Comparison of ENCODE assay signal across 11 cellular contexts in the genomic region with DNA sequence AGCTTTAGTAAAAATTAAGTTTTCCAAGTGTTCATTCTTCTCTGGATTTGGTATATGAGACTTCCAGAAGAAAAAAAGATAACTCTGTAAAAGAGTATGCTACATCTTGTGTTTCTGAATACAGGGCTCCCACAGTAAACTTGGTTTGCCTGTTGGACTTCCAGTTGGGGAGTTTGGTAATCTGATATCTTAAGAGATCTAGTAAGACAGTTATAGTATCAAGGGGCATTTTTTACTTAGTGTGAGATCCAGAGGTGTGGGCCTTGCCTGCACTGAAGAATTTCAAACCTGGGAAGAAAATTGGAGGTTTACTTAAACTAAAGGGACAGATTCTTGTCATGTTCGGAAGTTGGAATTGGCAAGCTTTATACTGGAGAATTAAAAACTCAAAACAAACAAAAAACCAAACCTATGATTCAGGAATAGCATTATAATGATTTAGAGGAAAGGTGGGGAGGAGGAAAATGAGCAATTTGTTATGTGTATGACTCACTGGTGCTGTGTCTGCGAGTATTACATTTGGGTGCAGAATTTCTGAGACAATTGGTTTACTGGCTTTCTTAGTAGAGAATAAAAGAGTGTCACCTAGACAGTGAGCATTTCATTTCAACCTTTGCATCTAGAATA. TPM values are rescaled to one million over a fixed set of nuclear protein-coding genes. Genes with fewer than 3 reads are reported as not detected.
DNase-seq lines count a peak whose midpoint lies in the region; ATAC-seq and TF ChIP-seq lines count a peak whose summit lies in the region.
"Had no signal": no experiment of that assay in that cellular context is flagged by ENCODE, and none has a peak within 500 bp of the region (broad histone marks: within the 10 kb centered on the region; RNA-seq: fewer than 3 reads in every experiment).

No MANE protein-coding gene starts in this region.

- H3K4me1 ChIP-seq in HCT116 (ENCODE audit: control insufficient read depth in 1 of 2, insufficient read depth in 2 of 2, low read length in 2 of 2), result peaks cover 46 to 56% of the 10 kb centered on the region in 2 experiments
- peaks cover 92 to 100% (median 99%) of the 10 kb centered on the region in 4 donors for H3K4me1 ChIP-seq in esophagus muscularis mucosa
- H3K4me1 ChIP-seq in gastrocnemius medialis, result peaks cover 60 to 78% of the 10 kb centered on the region in 2 donors
- H3K4me1 ChIP-seq in right atrium auricular region, result peaks cover 0 to 95% of the 10 kb centered on the region in 2 donors

- BruUV-seq in HCT116 (replicated peaks; lab: Mats Ljungman, UMichigan), result no TSS peak

- intact Hi-C loops in HCT116 (cut with micrococcal nuclease) (no loop called here), esophagus muscularis mucosa (cut with DNase I) (no loop called here), gastrocnemius medialis (cut with DNase I; ENCODE audit: low total_unique reads) (loop anchor here (5.0 kb wide), 1 partner anchor 157 kb away; no protein-coding TSS in a partner anchor)

- TF ChIP-seq EP300 in esophagus muscularis mucosa (IDR thresholded peaks at IDR 0.05), result no peak

- H4K20me1 ChIP-seq in HCT116 (ENCODE audit: insufficient read depth), result no peaks in the 10 kb centered on the region

- H3K9me3 Mint-ChIP-seq in effector memory CD8-positive, alpha-beta T cell, result no peaks in the 10 kb centered on the region

- peak; percentile 66 for ATAC-seq in HCT116
- ATAC-seq in gastrocnemius medialis, result no peak
- no peak for ATAC-seq in effector memory CD8-positive, alpha-beta T cell (replicated peaks)

- DNase-seq in HCT116 (ENCODE audit: low read depth, low spot score), result no peak
- DNase-seq in RPMI7951 (ENCODE audit: low read depth), result peak; percentile 69
- no peak for DNase-seq in esophagus muscularis mucosa (ENCODE audit: extremely low spot score)
- DNase-seq in gastrocnemius medialis, result no peak
- no peak for DNase-seq in NCI-H1930 (lab: John Stamatoyannopoulos, UW)
- DNase-seq in GOT3 (lab: John Stamatoyannopoulos, UW), result no peak
- DNase-seq in effector memory CD8-positive, alpha-beta T cell, result no peak
- DNase-seq in right atrium auricular region (ENCODE audit: low spot score), result no peak
- DNase-seq: aorta; left cardiac atrium; stimulated activated CD4-positive, alpha-beta T cell treated with anti-CD3 and anti-CD28 coated beads, Interleukin-1b, Interleukin-23, amount 100 ng/mL, for 48 hours had no signal

- TF ChIP-seq POLR2A in HCT116 (IDR thresholded peaks at IDR 0.05; ENCODE audit: borderline replicate concordance, extremely low read depth, insufficient read depth, insufficient read length), result no peak
- no peak for TF ChIP-seq POLR2A in esophagus muscularis mucosa (IDR thresholded peaks at IDR 0.05; ENCODE audit: low read depth)
- TF ChIP-seq POLR2A in gastrocnemius medialis (IDR thresholded peaks at IDR 0.05), result no peak

- no peaks in the 10 kb centered on the region for H3K9me2 ChIP-seq in HCT116 (ENCODE audit: insufficient read depth)

- H3K36me3 ChIP-seq in HCT116 (ENCODE audit: control insufficient read depth in 1 of 2, insufficient read depth in 2 of 2, low read length in 2 of 2) (no peaks in the 10 kb centered on the region), esophagus muscularis mucosa (no peaks in the 10 kb centered on the region), gastrocnemius medialis (no peaks in the 10 kb centered on the region), right atrium auricular region (no peaks in the 10 kb centered on the region)

- CTCF ChIA-PET in HCT116 (lab: Charles Lee), result no interaction called here

- H3K9me3 ChIP-seq in HCT116 (ENCODE audit: control insufficient read depth in 1 of 2, insufficient read depth in 1 of 2, low read depth in 1 of 2, low read length in 2 of 2), result no peaks in the 10 kb centered on the region
- no peaks in the 10 kb centered on the region for H3K9me3 ChIP-seq in esophagus muscularis mucosa
- H3K9me3 ChIP-seq in gastrocnemius medialis, result no peaks in the 10 kb centered on the region
- no peaks in the 10 kb centered on the region for H3K9me3 ChIP-seq in right atrium auricular region

- peak overlapping the region; percentile 23 for H3K9ac ChIP-seq in HCT116 (ENCODE audit: low read length)

- no peak for TF ChIP-seq CTCF in HCT116 (IDR thresholded peaks at IDR 0.05 in 2 of 3, conservative IDR thresholded peaks at IDR 0.05 in 1 of 3; ENCODE audit: borderline replicate concordance in 1 of 3, insufficient read depth in 1 of 3, low read depth in 2 of 3, low read length in 2 of 3)
- TF ChIP-seq CTCF in esophagus muscularis mucosa (IDR thresholded peaks at IDR 0.05), result no peak
- no peak for TF ChIP-seq CTCF in gastrocnemius medialis (IDR thresholded peaks at IDR 0.05 in 4 of 5, conservative IDR thresholded peaks at IDR 0.05 in 1 of 5)
- no peak for TF ChIP-seq CTCF in right atrium auricular region (IDR thresholded peaks at IDR 0.05)

- TF ChIP-seq RAD21 in HCT116 (IDR thresholded peaks at IDR 0.05; ENCODE audit: low read depth), result 0 out of 2 replicates have a peak, but pooled peaks have one; percentile 16

- in situ Hi-C loops in gastrocnemius medialis (cut with MboI; ENCODE audit: low sequenced_read_pairs in 4 of 4), result loop anchor here in 2 of 4 donors (10.0 to 25.0 kb wide), 2 partner anchors 54 to 167 kb away; no protein-coding TSS in a partner anchor

- peaks cover 94% of the 10 kb centered on the region for H3K79me2 ChIP-seq in HCT116 (ENCODE audit: insufficient read depth, low read length)

- H3K4me2 ChIP-seq in HCT116 (ENCODE audit: low read length), result peak overlapping the region; percentile 60

- H3K27ac ChIP-seq in HCT116 (ENCODE audit: low read depth, low read length), result peak overlapping the region; percentile 27; the same call in 1 of the 2 replicates
- peak overlapping the region; percentile 60 to 90 (median 72) for H3K27ac ChIP-seq in esophagus muscularis mucosa (replicated peaks in 1 of 4)
- H3K27ac ChIP-seq in gastrocnemius medialis, result peak overlapping the region; percentile 88 to 98 (median 92)
- H3K27ac ChIP-seq in right atrium auricular region, result peak overlapping the region in 1 of 2 donors; percentile 92

- no peak overlapping the region for H3K27ac Mint-ChIP-seq in effector memory CD8-positive, alpha-beta T cell

- H3K36me3 Mint-ChIP-seq in effector memory CD8-positive, alpha-beta T cell (ENCODE audit: insufficient read depth), result peaks cover 4% of the 10 kb centered on the region

- no peaks in the 10 kb centered on the region for H3K27me3 ChIP-seq in HCT116 (ENCODE audit: insufficient read depth, low read length)
- no peaks in the 10 kb centered on the region for H3K27me3 ChIP-seq in esophagus muscularis mucosa
- H3K27me3 ChIP-seq in gastrocnemius medialis, result no peaks in the 10 kb centered on the region
- no peaks in the 10 kb centered on the region for H3K27me3 ChIP-seq in right atrium auricular region

- no peak overlapping the region for H2AFZ ChIP-seq in HCT116 (ENCODE audit: low read depth, low read length, poor library complexity, severe bottlenecking)

- H3K4me3 ChIP-seq in HCT116 (replicated peaks in 1 of 2; ENCODE audit: low read depth in 1 of 2, low read length in 2 of 2) (peak overlapping the region in 1 of 2 experiments; percentile 12; a peak in 2 of 4 replicates), esophagus muscularis mucosa (no peak overlapping the region), gastrocnemius medialis (no peak overlapping the region), right atrium auricular region (no peak overlapping the region)

- no peaks in the 10 kb centered on the region for H3K27me3 Mint-ChIP-seq in effector memory CD8-positive, alpha-beta T cell

- H3K4me1 Mint-ChIP-seq in effector memory CD8-positive, alpha-beta T cell (ENCODE audit: low read depth in 2 of 2), result peaks cover 31 to 34% of the 10 kb centered on the region in 2 donors

- RAD21 ChIA-PET in HCT116 (lab: Charles Lee; ENCODE audit: low non-redundant PET in 1 of 2, low total read pairs in 2 of 2, uncharacterized antibody in 2 of 2, unreplicated experiment in 2 of 2), result interaction anchor here in 1 of 2 experiments (0.6 kb wide), 1 partner anchor 75 kb away, joined by 3 read pairs; no protein-coding TSS in a partner anchor

- 19% methylated on average over 2 of the region's 2 CpGs for WGBS in esophagus muscularis mucosa

- POLR2A ChIA-PET in HCT116 (lab: Charles Lee), result no interaction called here

- H3K4me3 Mint-ChIP-seq in effector memory CD8-positive, alpha-beta T cell, result no peak overlapping the region

TF ChIP-seq in HCT116, 20 proteins besides CTCF, POLR2A, EP300 and RAD21 (continues in another document):
- TF ChIP-seq, protein P1, sequence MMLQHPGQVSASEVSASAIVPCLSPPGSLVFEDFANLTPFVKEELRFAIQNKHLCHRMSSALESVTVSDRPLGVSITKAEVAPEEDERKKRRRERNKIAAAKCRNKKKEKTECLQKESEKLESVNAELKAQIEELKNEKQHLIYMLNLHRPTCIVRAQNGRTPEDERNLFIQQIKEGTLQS (IDR thresholded peaks at IDR 0.05), result no peak
- TF ChIP-seq EGR1 (IDR thresholded peaks at IDR 0.05; ENCODE audit: low read depth) (no peak), CBX3 (IDR thresholded peaks at IDR 0.05; ENCODE audit: low read depth) (peak; percentile 41; the same call in 1 of the 2 replicates), EZH2phosphoT487 (IDR thresholded peaks at IDR 0.05; ENCODE audit: borderline replicate concordance) (no peak), EZH2 (IDR thresholded peaks at IDR 0.05) (no peak), SRF (IDR thresholded peaks at IDR 0.05; ENCODE audit: low read depth) (no peak), SIN3A (IDR thresholded peaks at IDR 0.05; ENCODE audit: low read depth) (no peak), ZFX (IDR thresholded peaks at IDR 0.05) (no peak), TCF7L2 (IDR thresholded peaks at IDR 0.05; ENCODE audit: borderline replicate concordance, extremely low read depth, insufficient read depth, insufficient read length) (no peak), POLR2AphosphoS5 (IDR thresholded peaks at IDR 0.05; ENCODE audit: low read depth, low read length) (no peak), FOSL1 (IDR thresholded peaks at IDR 0.05; ENCODE audit: low read depth) (peak; percentile 84), CEBPB (IDR thresholded peaks at IDR 0.05; ENCODE audit: low read depth) (0 out of 2 replicates have a peak, but pooled peaks have one; percentile 10), JUND (IDR thresholded peaks at IDR 0.05) (peak; percentile 72), ELF1 (IDR thresholded peaks at IDR 0.05; ENCODE audit: borderline replicate concordance, low read depth) (no peak), YY1 (IDR thresholded peaks at IDR 0.05; ENCODE audit: extremely low read depth, insufficient replicate concordance, low read depth, low read length) (no peak)
- TF ChIP-seq, protein P2, sequence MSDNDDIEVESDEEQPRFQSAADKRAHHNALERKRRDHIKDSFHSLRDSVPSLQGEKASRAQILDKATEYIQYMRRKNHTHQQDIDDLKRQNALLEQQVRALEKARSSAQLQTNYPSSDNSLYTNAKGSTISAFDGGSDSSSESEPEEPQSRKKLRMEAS (IDR thresholded peaks at IDR 0.05), result no peak

RNA-seq across cellular contexts. Expression of a gene that starts 58.9 kb away (rescaled TPM):
- 6.3 TPM for total RNA-seq in HCT116 (2021; ENCODE audit: unreplicated experiment)
- polyA plus RNA-seq in HCT116 (2012), result 1.3 TPM in 2 replicates
- 8.4 and 9.0 TPM in 2 replicates for total RNA-seq in RPMI7951 (2014; rRNA removed; shearing (Covaris generic))
- total RNA-seq in esophagus muscularis mucosa, result 10 to 100 TPM in 2 of 4 donors, 1 to 10 TPM in 2; 4.2 to 15.4 (median 11.0) TPM
- total RNA-seq in gastrocnemius medialis, result 1 to 10 TPM; 2.0 to 3.0 (median 2.3) TPM
- 10 to 100 TPM in 1 of 2 donors, 1 to 10 TPM in 1; 7.1 to 10.1 TPM for total RNA-seq in right atrium auricular region
